ENCODE assay signal across 8 cellular contexts in genomic region chr1:15523922-15524282, GRCh38. TPM values are rescaled to one million over a fixed set of nuclear protein-coding genes. Genes with fewer than 3 reads are reported as not detected.
DNase-seq lines count a peak whose midpoint lies in the region; ATAC-seq and TF ChIP-seq lines count a peak whose summit lies in the region.

CASP9 (minus strand) TSS chr1:15524215; CDS start chr1:15524200, 15 bp downstream.

- no peak for ATAC-seq in HG02885 (IDR thresholded peaks at IDR 0.05; ENCODE audit: poor library complexity, unreplicated experiment)

- TF ChIP-seq CTCF in HL-60 (IDR thresholded peaks at IDR 0.05; ENCODE audit: insufficient read depth, low read length) (no peak), ascending aorta (IDR thresholded peaks at IDR 0.05) (no peak), suprapubic skin (IDR thresholded peaks at IDR 0.05) (no peak)

- peaks cover 33 to 48% (median 44%) of the 10 kb centered on the region in 10 experiments for H3K4me1 ChIP-seq in BLaER1 treated with 17β-estradiol and CSF1 and Interleukin-3, amounts not matched to agents 10 nM and 100 nM
- peaks cover 7 to 25% of the 10 kb centered on the region in 2 donors for H3K4me1 ChIP-seq in ascending aorta
- peaks cover 30% of the 10 kb centered on the region for H3K4me1 ChIP-seq in suprapubic skin

- peaks cover 0 to 7% (median 0%) of the 10 kb centered on the region in 11 experiments; a peak in 2 of 22 replicates for H3K36me3 ChIP-seq in BLaER1 treated with 17β-estradiol and CSF1 and Interleukin-3, amounts not matched to agents 10 nM and 100 nM
- no peaks in the 10 kb centered on the region for H3K36me3 ChIP-seq in ascending aorta
- no peaks in the 10 kb centered on the region for H3K36me3 ChIP-seq in suprapubic skin

- peaks cover 46 to 52% of the 10 kb centered on the region in 2 donors for H3K4me1 Mint-ChIP-seq in immature natural killer cell

- peaks cover 17 to 28% (median 19%) of the 10 kb centered on the region in 3 donors for H3K27me3 Mint-ChIP-seq in immature natural killer cell (ENCODE audit: low read depth in 3 of 3)

- peak within 1 kb of the TSS; percentile 83 to 97 (median 94) for H3K4me2 ChIP-seq in BLaER1 treated with 17β-estradiol and CSF1 and Interleukin-3, amounts not matched to agents 10 nM and 100 nM

- peak within 1 kb of the TSS; percentile 76 to 95 (median 85) for H3K27ac ChIP-seq in BLaER1 treated with 17β-estradiol and CSF1 and Interleukin-3, amounts not matched to agents 10 nM and 100 nM
- H3K27ac ChIP-seq in HL-60 (replicated peaks) (peak within 1 kb of the TSS; percentile 95), ascending aorta (peak within 1 kb of the TSS; percentile 93 to 94), suprapubic skin (peak within 1 kb of the TSS; percentile 94)

- DNase-seq in HL-60 (ENCODE audit: low read depth in 1 of 2, low spot score in 1 of 2) (no peak), ascending aorta (ENCODE audit: low spot score in 2 of 2) (no peak), immature natural killer cell (no peak), suprapubic skin (ENCODE audit: low spot score in 2 of 2) (no peak), NCI-H146 treated with DMSO at 0.1 percent for 48 hours (lab: John Stamatoyannopoulos, UW; ENCODE audit: unreplicated experiment) (no peak), Ammon's horn (ENCODE audit: low spot score) (no peak)

- TF ChIP-seq EP300 in suprapubic skin (IDR thresholded peaks at IDR 0.05) = no peak

- peak in 1 of 2 donors; percentile 39 for TF ChIP-seq POLR2A in suprapubic skin (IDR thresholded peaks at IDR 0.05)

- H3K9ac ChIP-seq in BLaER1 treated with 17β-estradiol and CSF1 and Interleukin-3, amounts not matched to agents 10 nM and 100 nM = peak within 1 kb of the TSS; percentile 72 to 95 (median 82)

- peaks cover 0 to 11% (median 0%) of the 10 kb centered on the region in 11 experiments; a peak in 5 of 22 replicates for H4K20me1 ChIP-seq in BLaER1 treated with 17β-estradiol and CSF1 and Interleukin-3, amounts not matched to agents 10 nM and 100 nM

- H3K4me3 Mint-ChIP-seq in immature natural killer cell = peak within 1 kb of the TSS; percentile 88 to 97 (median 92)

- peak within 1 kb of the TSS; percentile 60 to 91 (median 81) for H3K4me3 ChIP-seq in BLaER1 treated with 17β-estradiol and CSF1 and Interleukin-3, amounts not matched to agents 10 nM and 100 nM
- H3K4me3 ChIP-seq in HL-60 (replicated peaks; ENCODE audit: insufficient read depth, low read length) (peak within 1 kb of the TSS; percentile 43), ascending aorta (peak within 1 kb of the TSS; percentile 72 to 82), suprapubic skin (peak within 1 kb of the TSS; percentile 75)

- peak within 1 kb of the TSS; percentile 92 to 100 (median 96) for H3K27ac Mint-ChIP-seq in immature natural killer cell

- H3K36me3 Mint-ChIP-seq in immature natural killer cell = peaks cover 0 to 6% (median 0%) of the 10 kb centered on the region in 3 donors

- intact Hi-C loops in ascending aorta (cut with DNase I) = loop anchor here (2.0 to 5.0 kb wide), 2 partner anchors 79 to 182 kb away; no protein-coding TSS in a partner anchor

- no peaks in the 10 kb centered on the region for H3K27me3 ChIP-seq in BLaER1 treated with 17β-estradiol and CSF1 and Interleukin-3, amounts not matched to agents 10 nM and 100 nM
- no peaks in the 10 kb centered on the region for H3K27me3 ChIP-seq in HL-60 (ENCODE audit: insufficient read depth, poor library complexity, severe bottlenecking)
- no peaks in the 10 kb centered on the region for H3K27me3 ChIP-seq in ascending aorta
- H3K27me3 ChIP-seq in suprapubic skin = no peaks in the 10 kb centered on the region

- H3K9me3 Mint-ChIP-seq in immature natural killer cell = no peaks in the 10 kb centered on the region

- no peaks in the 10 kb centered on the region for H3K9me3 ChIP-seq in BLaER1 treated with 17β-estradiol and CSF1 and Interleukin-3, amounts not matched to agents 10 nM and 100 nM (replicated peaks in 1 of 11)
- H3K9me3 ChIP-seq in ascending aorta (no peaks in the 10 kb centered on the region), suprapubic skin (no peaks in the 10 kb centered on the region)

- 0% methylated on average over 16 of the region's 33 CpGs for WGBS in suprapubic skin

RNA-seq across cellular contexts. Expression of gene CASP9, which starts in this region (rescaled TPM):
- total RNA-seq in ascending aorta (15.5 TPM), suprapubic skin (10 to 100 TPM in 2 of 4 donors, 1 to 10 TPM in 2; 7.0 to 12.6 (median 9.7) TPM)
- polyA plus RNA-seq in immature natural killer cell = 10 to 100 TPM; 17.0 to 19.4 (median 19.4) TPM
